Comparison of ENCODE assay signal across 9 cellular contexts in genomic region chr10:47152861-47153349, GRCh38.
DNase-seq lines count a peak whose midpoint lies in the region; TF ChIP-seq lines count a peak whose summit lies in the region.
"Had no signal": no experiment of that assay in that cellular context is flagged by ENCODE, and none has a peak within 500 bp of the region (broad histone marks: within the 10 kb centered on the region; RNA-seq: fewer than 3 reads in every experiment).

No MANE protein-coding gene starts in this region.

- H3K27ac Mint-ChIP-seq in stimulated activated naive CD8-positive, alpha-beta T cell treated with anti-CD3 and anti-CD28 coated beads, Interleukin-15, Interleukin-2, amounts not matched to agents 100 ng/mL and 50 ng/mL, for 24 hours = peak overlapping the region; percentile 23
- H3K27ac Mint-ChIP-seq: CD4-positive, CD25-positive, alpha-beta regulatory T cell had no signal

- H3K4me1 Mint-ChIP-seq in stimulated activated naive CD8-positive, alpha-beta T cell treated with anti-CD3 and anti-CD28 coated beads, Interleukin-15, Interleukin-2, amounts not matched to agents 100 ng/mL and 50 ng/mL, for 24 hours (ENCODE audit: low read depth) = peaks cover 13% of the 10 kb centered on the region

- H3K36me3 Mint-ChIP-seq in stimulated activated naive CD8-positive, alpha-beta T cell treated with anti-CD3 and anti-CD28 coated beads, Interleukin-15, Interleukin-2, amounts not matched to agents 100 ng/mL and 50 ng/mL, for 24 hours (ENCODE audit: low read depth) = peaks cover 10% of the 10 kb centered on the region
- H3K36me3 Mint-ChIP-seq: CD4-positive, CD25-positive, alpha-beta regulatory T cell had no signal

- peak; percentile 12 for DNase-seq in activated CD4-positive, alpha-beta T cell treated with anti-CD3 and anti-CD28 coated beads for 48 hours
- DNase-seq in activated CD4-positive, alpha-beta T cell treated with anti-CD3 and anti-CD28 coated beads, Interleukin-2, amount 50 U/mL, for 48 hours = no peak
- DNase-seq in NOMO-1 treated with dmso at 0.1 percent for 144 hours (lab: John Stamatoyannopoulos, UW; ENCODE audit: unreplicated experiment) = peak; percentile 31
- DNase-seq in epithelial cell of esophagus (ENCODE audit: low read depth) = peak; percentile 87
- DNase-seq in NCI-H446 treated with DMSO at 0.1 percent for 48 hours (lab: John Stamatoyannopoulos, UW) = no peak
- DNase-seq in mucosa of gallbladder (ENCODE audit: low spot score) = no peak
- no peak for DNase-seq in NCI-H128 (lab: John Stamatoyannopoulos, UW; ENCODE audit: unreplicated experiment)

- peak; percentile 56 for TF ChIP-seq CTCF in epithelial cell of esophagus (IDR thresholded peaks at IDR 0.05; ENCODE audit: insufficient read depth, low read depth, low read length, missing control alignments)

- no peak overlapping the region for H3K4me3 Mint-ChIP-seq in stimulated activated naive CD8-positive, alpha-beta T cell treated with anti-CD3 and anti-CD28 coated beads, Interleukin-15, Interleukin-2, amounts not matched to agents 100 ng/mL and 50 ng/mL, for 24 hours

- H3K27me3 Mint-ChIP-seq in stimulated activated naive CD8-positive, alpha-beta T cell treated with anti-CD3 and anti-CD28 coated beads, Interleukin-15, Interleukin-2, amounts not matched to agents 100 ng/mL and 50 ng/mL, for 24 hours = no peaks in the 10 kb centered on the region
- H3K27me3 Mint-ChIP-seq: CD4-positive, CD25-positive, alpha-beta regulatory T cell had no signal

- peaks cover 24% of the 10 kb centered on the region for H3K9me3 Mint-ChIP-seq in stimulated activated naive CD8-positive, alpha-beta T cell treated with anti-CD3 and anti-CD28 coated beads, Interleukin-15, Interleukin-2, amounts not matched to agents 100 ng/mL and 50 ng/mL, for 24 hours

- no peak overlapping the region for H3K4me3 ChIP-seq in epithelial cell of esophagus (ENCODE audit: low read length)

Comparison
In these comparisons a context has a peak if more than half of its experiments do, and no peak if none do; other contexts are left out.
1. DNase-seq: peak in activated CD4-positive, alpha-beta T cell treated with anti-CD3 and anti-CD28 coated beads for 48 hours (single experiment), NOMO-1 treated with dmso at 0.1 percent for 144 hours (single experiment) and epithelial cell of esophagus (single experiment); none in activated CD4-positive, alpha-beta T cell treated with anti-CD3 and anti-CD28 coated beads, Interleukin-2, amount 50 U/mL, for 48 hours (0 of 2), NCI-H446 treated with DMSO at 0.1 percent for 48 hours (single experiment), mucosa of gallbladder (single experiment) and NCI-H128 (single experiment).